8 cellular contexts compared by ENCODE assay signal in genomic region chr6:107459283-107460073, GRCh38. TPM values are rescaled to one million over a fixed set of nuclear protein-coding genes. Genes with fewer than 3 reads are reported as not detected.
DNase-seq lines count a peak whose midpoint lies in the region; ATAC-seq and TF ChIP-seq lines count a peak whose summit lies in the region.

Gene PDSS2, minus strand, starts transcription at chr6:107459564. Its CDS starts 279 bp downstream, at chr6:107459285.

- H3K9ac ChIP-seq in duodenal mucosa (ENCODE audit: low read depth in 1 of 2, low read length in 2 of 2), result peak within 1 kb of the TSS; percentile 94 to 97

- H3K36me3 ChIP-seq in CD8-positive, alpha-beta T cell (ENCODE audit: insufficient read depth, low read length), result no peaks in the 10 kb centered on the region
- H3K36me3 ChIP-seq in duodenal mucosa (ENCODE audit: control insufficient read depth in 1 of 2, insufficient read depth in 2 of 2, low read length in 2 of 2), result no peaks in the 10 kb centered on the region

- peaks cover 31% of the 10 kb centered on the region for H3K4me1 Mint-ChIP-seq in CD8-positive, alpha-beta T cell (ENCODE audit: low read depth)
- peaks cover 13% of the 10 kb centered on the region for H3K4me1 Mint-ChIP-seq in activated CD4-positive, alpha-beta memory T cell treated with anti-CD3 and anti-CD28 coated beads for 36 hours (ENCODE audit: low read depth)

- H3K27ac ChIP-seq in CD8-positive, alpha-beta T cell (ENCODE audit: low read depth, low read length), result peak within 1 kb of the TSS; percentile 69
- peak within 1 kb of the TSS; percentile 88 for H3K27ac ChIP-seq in duodenal mucosa (ENCODE audit: low read depth, low read length)

- WGBS in lower leg skin, 2 donors, result 1% methylated on average over 23 to 43 of the region's 46 CpGs

- peak within 1 kb of the TSS; percentile 98 for H3K27ac Mint-ChIP-seq in CD8-positive, alpha-beta T cell
- peak within 1 kb of the TSS; percentile 82 for H3K27ac Mint-ChIP-seq in activated CD4-positive, alpha-beta memory T cell treated with anti-CD3 and anti-CD28 coated beads for 36 hours

- H3K27me3 Mint-ChIP-seq in CD8-positive, alpha-beta T cell (ENCODE audit: low read depth), result no peaks in the 10 kb centered on the region
- H3K27me3 Mint-ChIP-seq in activated CD4-positive, alpha-beta memory T cell treated with anti-CD3 and anti-CD28 coated beads for 36 hours, result no peaks in the 10 kb centered on the region

- peak within 1 kb of the TSS; percentile 98 for H3K4me3 Mint-ChIP-seq in CD8-positive, alpha-beta T cell
- peak within 1 kb of the TSS; percentile 90 for H3K4me3 Mint-ChIP-seq in activated CD4-positive, alpha-beta memory T cell treated with anti-CD3 and anti-CD28 coated beads for 36 hours

- CTCF ChIA-PET in CD8-positive, alpha-beta T cell (lab: Charles Lee), result interaction anchor here (0.7 to 1.5 kb wide), 5 partner anchors 11 to 499 kb away, joined by 3 to 7 read pairs (median 3); partner anchors contain the start of gene SEC63
- CTCF ChIA-PET in activated CD4-positive, alpha-beta memory T cell treated with anti-CD3 and anti-CD28 coated beads for 36 hours (lab: Charles Lee), result interaction anchor here (0.6 to 2.6 kb wide), 8 partner anchors 9 to 432 kb away, joined by 3 to 11 read pairs (median 4); partner anchors contain the start of genes BEND3 and MTRES1

- no peak for TF ChIP-seq POLR2A in lower leg skin (IDR thresholded peaks at IDR 0.05)

- H3K9me3 ChIP-seq in CD8-positive, alpha-beta T cell (ENCODE audit: low read length), result no peaks in the 10 kb centered on the region
- no peaks in the 10 kb centered on the region for H3K9me3 ChIP-seq in duodenal mucosa (ENCODE audit: control insufficient read depth in 1 of 2, low read length in 2 of 2)

- intact Hi-C loops in CD8-positive, alpha-beta T cell (cut with DNase I, micrococcal nuclease), result loop anchor here (1.0 to 10.0 kb wide), 18 partner anchors 29 to 1638 kb away; partner anchors contain the start of genes AFG1L (in 2 of the 2), BEND3 (in 2 of the 2), CEP57L1 (in 2 of the 2) and MTRES1 (in 2 of the 2)
- intact Hi-C loops in activated CD4-positive, alpha-beta memory T cell treated with anti-CD3 and anti-CD28 coated beads for 36 hours (cut with micrococcal nuclease), result loop anchor here (1.0 to 10.0 kb wide), 5 partner anchors 31 to 345 kb away; partner anchors contain the start of genes BEND3 and SOBP
- intact Hi-C loops in lower leg skin (cut with DNase I; ENCODE audit: low total_unique reads), result no loop called here

- H3K9me3 Mint-ChIP-seq in CD8-positive, alpha-beta T cell, result no peaks in the 10 kb centered on the region
- H3K9me3 Mint-ChIP-seq in activated CD4-positive, alpha-beta memory T cell treated with anti-CD3 and anti-CD28 coated beads for 36 hours, result no peaks in the 10 kb centered on the region

- peak; percentile 96 for ATAC-seq in CD8-positive, alpha-beta T cell
- peak; percentile 95 for ATAC-seq in GM19452 (IDR thresholded peaks at IDR 0.05; ENCODE audit: unreplicated experiment)

- H3K27me3 ChIP-seq in CD8-positive, alpha-beta T cell (ENCODE audit: insufficient read depth, low read length), result no peaks in the 10 kb centered on the region
- H3K27me3 ChIP-seq in duodenal mucosa (ENCODE audit: control insufficient read depth in 1 of 2, insufficient read depth in 2 of 2, low read length in 2 of 2), result no peaks in the 10 kb centered on the region

- peaks cover 25% of the 10 kb centered on the region for H3K36me3 Mint-ChIP-seq in CD8-positive, alpha-beta T cell
- H3K36me3 Mint-ChIP-seq in activated CD4-positive, alpha-beta memory T cell treated with anti-CD3 and anti-CD28 coated beads for 36 hours, result no peaks in the 10 kb centered on the region

- POLR2A ChIA-PET in CD8-positive, alpha-beta T cell (lab: Charles Lee), result interaction anchor here (0.7 to 1.5 kb wide), 14 partner anchors 9 to 1636 kb away, joined by 3 to 6 read pairs (median 3); partner anchors contain the start of genes AFG1L, BEND3 and CEP57L1
- POLR2A ChIA-PET in activated CD4-positive, alpha-beta memory T cell treated with anti-CD3 and anti-CD28 coated beads for 36 hours (lab: Charles Lee), result interaction anchor here (0.6 to 1.9 kb wide), 8 partner anchors 19 to 303 kb away, joined by 3 to 11 read pairs (median 4); partner anchors contain the start of gene SOBP

- H3K4me1 ChIP-seq in CD8-positive, alpha-beta T cell (ENCODE audit: insufficient read depth, low read length), result peaks cover 14% of the 10 kb centered on the region
- H3K4me1 ChIP-seq in duodenal mucosa (ENCODE audit: control insufficient read depth in 1 of 2, insufficient read depth in 2 of 2, low read length in 2 of 2), result peaks cover 5 to 6% of the 10 kb centered on the region in 2 donors

- peak within 1 kb of the TSS; percentile 93 for H3K4me3 ChIP-seq in CD8-positive, alpha-beta T cell (ENCODE audit: low read depth, low read length)
- H3K4me3 ChIP-seq in duodenal mucosa (ENCODE audit: low read depth in 1 of 2, low read length in 2 of 2), result peak within 1 kb of the TSS; percentile 100
- H3K4me3 ChIP-seq in lower leg skin (ENCODE audit: low read depth, poor library complexity, severe bottlenecking), result peak within 1 kb of the TSS; percentile 83

- DNase-seq in CD8-positive, alpha-beta T cell, result peak; percentile 93 to 99 (median 95)
- DNase-seq in HK-2 (ENCODE audit: unreplicated experiment), result peak; percentile 97
- peak; percentile 97 for DNase-seq in NCI-H82 treated with DMSO at 0.1 percent for 48 hours (lab: John Stamatoyannopoulos, UW; ENCODE audit: unreplicated experiment)
- DNase-seq in activated CD4-positive, alpha-beta memory T cell treated with anti-CD3 and anti-CD28 coated beads for 36 hours, result peak; percentile 99
- peak; percentile 99 for DNase-seq in lower leg skin (ENCODE audit: low spot score in 2 of 2)
- peak; percentile 97 to 98 for DNase-seq in stimulated activated CD4-positive, alpha-beta T cell treated with anti-CD3 and anti-CD28 coated beads, Interleukin-4, amount 100 ng/mL, for 48 hours (ENCODE audit: low read depth in 2 of 2)

- TF ChIP-seq CTCF in CD8-positive, alpha-beta T cell (IDR thresholded peaks at IDR 0.05), result peak; percentile 28
- TF ChIP-seq CTCF in lower leg skin (IDR thresholded peaks at IDR 0.05), result no peak

RNA-seq across cellular contexts. Expression of gene PDSS2, which starts in this region (rescaled TPM):
- total RNA-seq in CD8-positive, alpha-beta T cell, result 1 to 10 TPM; 3.7 to 4.7 TPM
- 10 to 100 TPM in 1 of 2 experiments, 1 to 10 TPM in 1; 9.8 to 10.4 TPM for total RNA-seq in activated CD4-positive, alpha-beta memory T cell treated with anti-CD3 and anti-CD28 coated beads for 36 hours
- total RNA-seq in lower leg skin, result 10 to 100 TPM in 3 of 4 donors, 1 to 10 TPM in 1; 6.9 to 14.8 (median 11.4) TPM

Comparison
In these comparisons a context has a peak if more than half of its experiments do, and no peak if none do; other contexts are left out.
1. Peak in every context shown above with its lines: DNase-seq, ATAC-seq, H3K4me3 ChIP-seq and H3K27ac ChIP-seq.